Comparison of ENCODE assay signal across 12 cellular contexts in the genomic region with DNA sequence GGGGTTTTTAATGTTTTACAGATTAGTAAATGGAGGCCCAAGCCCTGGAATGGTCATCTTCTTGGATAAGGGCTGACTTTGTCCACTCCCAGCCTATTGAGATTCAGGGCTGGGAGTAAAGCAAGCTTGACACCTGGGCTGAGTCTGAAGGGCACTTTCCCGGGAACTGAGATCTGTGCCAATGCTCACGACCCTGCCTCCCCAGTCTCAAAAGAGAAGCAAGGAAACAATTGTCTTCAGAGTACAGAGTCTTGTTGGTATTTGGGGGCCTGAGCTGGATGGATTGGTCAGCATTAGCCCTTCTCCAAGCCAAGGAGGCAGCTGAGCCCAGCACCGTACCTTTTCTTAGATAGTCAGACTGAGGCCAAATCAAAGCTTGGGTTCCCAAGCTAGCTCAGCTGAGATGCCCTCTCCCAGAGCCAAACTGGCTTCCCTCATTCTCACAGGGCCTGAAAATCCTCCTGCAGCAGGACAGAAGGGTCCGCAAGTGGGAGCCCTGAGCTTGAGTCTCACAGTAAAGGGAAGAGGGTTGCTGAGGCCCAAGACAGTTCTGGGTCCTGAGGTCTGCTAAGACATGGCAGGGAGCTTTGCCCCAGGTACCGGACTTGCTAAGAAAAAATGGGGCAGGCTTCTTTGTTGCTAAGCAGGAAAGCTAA. TPM values are rescaled to one million over a fixed set of nuclear protein-coding genes. Genes with fewer than 3 reads are reported as not detected.
DNase-seq lines count a peak whose midpoint lies in the region; ATAC-seq, FAIRE-seq and TF ChIP-seq lines count a peak whose summit lies in the region.
"Had no signal": no experiment of that assay in that cellular context is flagged by ENCODE, and none has a peak within 500 bp of the region (broad histone marks: within the 10 kb centered on the region; RNA-seq: fewer than 3 reads in every experiment).

No MANE protein-coding gene starts in this region.

- no peaks in the 10 kb centered on the region for H3K27me3 Mint-ChIP-seq in CD8-positive, alpha-beta T cell (ENCODE audit: low read depth)
- H3K27me3 Mint-ChIP-seq: type B pancreatic cell had no signal

- ATAC-seq in CD8-positive, alpha-beta T cell: no peak
- no peak for ATAC-seq in GM19455 (IDR thresholded peaks at IDR 0.05; ENCODE audit: unreplicated experiment)
- no peak for ATAC-seq in HG02759 (IDR thresholded peaks at IDR 0.05; ENCODE audit: unreplicated experiment)

- H3K27ac ChIP-seq in CD8-positive, alpha-beta T cell (ENCODE audit: low read depth, low read length): no peak overlapping the region
- H3K27ac ChIP-seq in esophagus (ENCODE audit: low read depth in 2 of 2, low read length in 1 of 2) (peak overlapping the region; percentile 77 to 94), prostate gland (peak overlapping the region; percentile 97 to 98)

- POLR2A ChIA-PET in CD8-positive, alpha-beta T cell (lab: Charles Lee): interaction anchor here (0.7 to 1.3 kb wide), 4 partner anchors 8 to 23 kb away, joined by 3 to 4 read pairs (median 4); no protein-coding TSS in a partner anchor

- in situ Hi-C loops in SK-MEL-5 (cut with HindIII; ENCODE audit: low pct_unique_long_range_greater_than_20kb, low sequenced_read_pairs): no loop called here

- intact Hi-C loops in CD8-positive, alpha-beta T cell (cut with DNase I, micrococcal nuclease): loop anchor here in 1 of 2 experiments (1.0 kb wide), 1 partner anchor 18 kb away; no protein-coding TSS in a partner anchor
- intact Hi-C loops in prostate gland (cut with DNase I): loop anchor here (10.0 kb wide), 1 partner anchor 143 kb away; no protein-coding TSS in a partner anchor

- no peak for TF ChIP-seq CTCF in CD8-positive, alpha-beta T cell (IDR thresholded peaks at IDR 0.05)
- no peak for TF ChIP-seq CTCF in prostate gland (IDR thresholded peaks at IDR 0.05)

- peaks cover 46% of the 10 kb centered on the region for H3K4me1 Mint-ChIP-seq in CD8-positive, alpha-beta T cell (ENCODE audit: low read depth)

- no peak for TF ChIP-seq POLR2A in prostate gland (IDR thresholded peaks at IDR 0.05)

- 79 to 83% methylated on average over 5 of the region's 5 CpGs for WGBS in esophagus, 2 donors
- 80% methylated on average over 5 of the region's 5 CpGs for WGBS in prostate gland

- H3K27ac Mint-ChIP-seq in CD8-positive, alpha-beta T cell: peak overlapping the region; percentile 93

- no peak for FAIRE-seq in RCC 7860 (lab: Jason Lieb, UNC)
- FAIRE-seq: TTC549 had no signal

- peaks cover 30% of the 10 kb centered on the region for H3K36me3 Mint-ChIP-seq in CD8-positive, alpha-beta T cell

- no peaks in the 10 kb centered on the region for H3K27me3 ChIP-seq in CD8-positive, alpha-beta T cell (ENCODE audit: insufficient read depth, low read length)
- H3K27me3 ChIP-seq in esophagus (ENCODE audit: control insufficient read depth in 1 of 2, insufficient read depth in 2 of 2, low read length in 2 of 2) (no peaks in the 10 kb centered on the region), prostate gland (replicated peaks; ENCODE audit: insufficient read depth) (no peaks in the 10 kb centered on the region)

- CTCF ChIA-PET in CD8-positive, alpha-beta T cell (lab: Charles Lee): interaction anchor here (0.9 to 2.0 kb wide), 6 partner anchors 8 to 65 kb away, joined by 3 to 6 read pairs (median 4); no protein-coding TSS in a partner anchor

- DNase-seq in CD8-positive, alpha-beta T cell: no peak
- DNase-seq in SK-MEL-5 (ENCODE audit: low read depth, low spot score) (peak; percentile 29), prostate gland (ENCODE audit: low spot score) (no peak), mesenteric fat pad (ENCODE audit: low spot score) (no peak), RCC 7860 (ENCODE audit: low spot score) (no peak)
- DNase-seq: effector CD8-positive, alpha-beta T cell; NCI-H1436 had no signal

- H3K4me3 Mint-ChIP-seq in CD8-positive, alpha-beta T cell: no peak overlapping the region

- H3K9me3 Mint-ChIP-seq in CD8-positive, alpha-beta T cell: no peaks in the 10 kb centered on the region
- H3K9me3 Mint-ChIP-seq: type B pancreatic cell had no signal

- H3K4me3 ChIP-seq in CD8-positive, alpha-beta T cell (ENCODE audit: low read depth, low read length): no peak overlapping the region
- H3K4me3 ChIP-seq in esophagus (ENCODE audit: low read depth in 1 of 2, low read length in 2 of 2): no peak overlapping the region
- H3K4me3 ChIP-seq in prostate gland: no peak overlapping the region

- H3K36me3 ChIP-seq in CD8-positive, alpha-beta T cell (ENCODE audit: insufficient read depth, low read length): peaks cover 16% of the 10 kb centered on the region
- H3K36me3 ChIP-seq in esophagus (ENCODE audit: control insufficient read depth in 2 of 2, insufficient read depth in 2 of 2, low read length in 1 of 2) (peaks cover 0 to 19% of the 10 kb centered on the region in 2 donors), prostate gland (peaks cover 0 to 12% of the 10 kb centered on the region in 2 donors)

- H3K9me3 ChIP-seq in CD8-positive, alpha-beta T cell (ENCODE audit: low read length): no peaks in the 10 kb centered on the region
- H3K9me3 ChIP-seq in esophagus (ENCODE audit: control insufficient read depth in 2 of 2, insufficient read depth in 1 of 2, low read depth in 1 of 2, low read length in 1 of 2): peaks cover 0 to 2% of the 10 kb centered on the region in 2 donors
- H3K9me3 ChIP-seq in prostate gland: no peaks in the 10 kb centered on the region

- H3K4me1 ChIP-seq in CD8-positive, alpha-beta T cell (ENCODE audit: insufficient read depth, low read length): peaks cover 29% of the 10 kb centered on the region
- H3K4me1 ChIP-seq in esophagus (ENCODE audit: control insufficient read depth in 2 of 2, insufficient read depth in 2 of 2, low read length in 1 of 2) (peaks cover 2 to 9% of the 10 kb centered on the region in 2 donors), prostate gland (replicated peaks) (no peaks in the 10 kb centered on the region)

RNA-seq across cellular contexts. Expression of gene DDIT4, which starts 3.7 kb away (rescaled TPM):
- 100 to 1,000 TPM; 351 to 360 TPM for total RNA-seq in CD8-positive, alpha-beta T cell
- 192 and 197 TPM in 2 replicates for total RNA-seq in SK-MEL-5 (2014; rRNA removed; shearing (Covaris generic))
- 186 and 211 TPM in 2 replicates for polyA plus RNA-seq in SK-MEL-5 (2015; cell fraction: cytosol; rRNA removed)
- 215 and 235 TPM in 2 replicates for polyA plus RNA-seq in SK-MEL-5 (2015; cell fraction: nucleus; rRNA removed)
- 100 to 1,000 TPM; 230 to 332 TPM for polyA plus RNA-seq in esophagus
- total RNA-seq in prostate gland: 100 to 1,000 TPM; 259 to 265 TPM
- 236 TPM for total RNA-seq in mesenteric fat pad
